Comparison of ENCODE assay signal across 21 cellular contexts in the genomic region with DNA sequence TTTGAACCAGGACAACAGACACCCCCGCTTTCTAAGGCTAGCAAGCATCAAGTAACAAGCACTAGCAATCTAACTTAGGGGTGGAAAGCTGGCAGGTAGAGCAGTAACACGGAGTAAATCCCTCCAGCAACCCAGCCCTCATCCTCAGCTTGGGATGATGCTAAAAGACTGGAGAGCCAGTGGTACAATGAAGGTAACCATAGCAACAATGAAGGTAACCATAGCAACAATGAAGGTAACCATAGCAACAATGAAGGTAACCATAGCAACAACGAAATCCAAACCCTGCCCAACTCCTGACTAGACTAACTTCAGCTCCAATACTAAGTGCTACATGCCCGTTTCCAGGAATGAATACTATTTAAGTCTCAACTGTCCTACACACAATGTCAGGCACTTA.
"Had no signal": no experiment of that assay in that cellular context is flagged by ENCODE, and none has a peak within 500 bp of the region (broad histone marks: within the 10 kb centered on the region; RNA-seq: fewer than 3 reads in every experiment).

No MANE protein-coding gene starts in this region.

- H3K27me3 ChIP-seq: gastroesophageal sphincter, pancreas, sigmoid colon, suprapubic skin, upper lobe of left lung, uterus had no signal

- H3K9me3 ChIP-seq: esophagus squamous epithelium, gastroesophageal sphincter, pancreas, psoas muscle, sigmoid colon, suprapubic skin, tibial artery, upper lobe of left lung, uterus had no signal

- H3K36me3 Mint-ChIP-seq: natural killer cell treated with Interleukin-12 subunit alpha and Interleukin-12 subunit beta and Interleukin-15 and Interleukin-18, amount 100 ng/mL, for 72 hours had no signal

- DNase-seq: effector memory CD8-positive, alpha-beta T cell; esophagus squamous epithelium; foreskin fibroblast; glutamatergic neuron; islet precursor cell; midbrain; occipital lobe; pancreas; sigmoid colon; stimulated activated naive CD4-positive, alpha-beta T cell; tibial artery; upper lobe of left lung; uterus had no signal

- H3K36me3 ChIP-seq: esophagus squamous epithelium, gastroesophageal sphincter, pancreas, sigmoid colon, suprapubic skin, tibial artery, upper lobe of left lung, uterus had no signal

- H3K27ac Mint-ChIP-seq: dendritic cell treated with granulocyte-macrophage colony-stimulating factor and Interleukin-4, amounts not matched to agents 40 ng/mL and 50 ng/mL, for 4 days; effector memory CD8-positive, alpha-beta T cell; natural killer cell treated with Interleukin-12 subunit alpha and Interleukin-12 subunit beta and Interleukin-15 and Interleukin-18, amount 100 ng/mL, for 72 hours had no signal

- H3K9me3 Mint-ChIP-seq: dendritic cell treated with granulocyte-macrophage colony-stimulating factor and Interleukin-4, amounts not matched to agents 40 ng/mL and 50 ng/mL, for 4 days; effector memory CD8-positive, alpha-beta T cell; natural killer cell treated with Interleukin-12 subunit alpha and Interleukin-12 subunit beta and Interleukin-15 and Interleukin-18, amount 100 ng/mL, for 72 hours had no signal

- H3K4me3 ChIP-seq: esophagus squamous epithelium, gastroesophageal sphincter, pancreas, psoas muscle, sigmoid colon, skin epidermis, suprapubic skin, tibial artery, upper lobe of left lung, uterus had no signal

- H3K4me1 ChIP-seq: pancreas, sigmoid colon, uterus had no signal

- ATAC-seq: effector memory CD8-positive, alpha-beta T cell; gastroesophageal sphincter; left lobe of liver; natural killer cell treated with Interleukin-12 subunit alpha and Interleukin-12 subunit beta and Interleukin-15 and Interleukin-18, amount 100 ng/mL, for 72 hours; pancreas; psoas muscle had no signal

- FAIRE-seq: colon, pancreas had no signal

- H3K4me3 Mint-ChIP-seq: dendritic cell treated with granulocyte-macrophage colony-stimulating factor and Interleukin-4, amounts not matched to agents 40 ng/mL and 50 ng/mL, for 4 days; effector memory CD8-positive, alpha-beta T cell; natural killer cell treated with Interleukin-12 subunit alpha and Interleukin-12 subunit beta and Interleukin-15 and Interleukin-18, amount 100 ng/mL, for 72 hours had no signal

- H3K27ac ChIP-seq: esophagus squamous epithelium, gastroesophageal sphincter, pancreas, psoas muscle, sigmoid colon, skin epidermis, suprapubic skin, tibial artery, upper lobe of left lung, uterus had no signal
